Comparison of ENCODE assay signal across 8 cellular contexts in genomic region chr3:32501785-32502088, GRCh38. TPM values are rescaled to one million over a fixed set of nuclear protein-coding genes. Genes with fewer than 3 reads are reported as not detected.
DNase-seq lines count a peak whose midpoint lies in the region; ATAC-seq, FAIRE-seq and TF ChIP-seq lines count a peak whose summit lies in the region.

No MANE protein-coding gene starts in this region.

- TF ChIP-seq CTCF in WTC11 (IDR thresholded peaks at IDR 0.05) (no peak), GM10266 (IDR thresholded peaks at IDR 0.05; ENCODE audit: control insufficient read depth, insufficient read depth, low read depth, missing control alignments) (no peak), D721Med (IDR thresholded peaks at IDR 0.05; ENCODE audit: insufficient read depth, missing control alignments) (no peak)

- peak overlapping the region; percentile 80 to 95 (median 94) for H3K9ac ChIP-seq in subcutaneous abdominal adipose tissue (ENCODE audit: low read length in 5 of 5)

- H3K36me3 ChIP-seq in subcutaneous abdominal adipose tissue (ENCODE audit: control insufficient read depth in 5 of 5, insufficient read depth in 5 of 5, low read length in 5 of 5): no peaks in the 10 kb centered on the region

- H3K9me3 ChIP-seq in subcutaneous abdominal adipose tissue (ENCODE audit: control insufficient read depth in 5 of 5, low read length in 5 of 5): no peaks in the 10 kb centered on the region

- H3K27ac ChIP-seq in subcutaneous abdominal adipose tissue (ENCODE audit: low read depth, low read length): peak overlapping the region; percentile 89

- H3K27ac Mint-ChIP-seq in T-helper 2 cell treated with Interferon-gamma antibody and Interleukin-4, amounts not matched to agents 5 μg/mL and 100 μg/mL, for 36 hours: peak overlapping the region; percentile 92
- H3K27ac Mint-ChIP-seq in WTC11: peak overlapping the region; percentile 97

- H3K4me1 Mint-ChIP-seq in T-helper 2 cell treated with Interferon-gamma antibody and Interleukin-4, amounts not matched to agents 5 μg/mL and 100 μg/mL, for 36 hours (ENCODE audit: low read depth): peaks cover 30% of the 10 kb centered on the region
- peaks cover 32% of the 10 kb centered on the region for H3K4me1 Mint-ChIP-seq in WTC11

- H3K9me3 Mint-ChIP-seq in T-helper 2 cell treated with Interferon-gamma antibody and Interleukin-4, amounts not matched to agents 5 μg/mL and 100 μg/mL, for 36 hours: no peaks in the 10 kb centered on the region
- H3K9me3 Mint-ChIP-seq in WTC11: peaks cover 3% of the 10 kb centered on the region; the same call in 1 of the 2 replicates

- H3K4me1 ChIP-seq in subcutaneous abdominal adipose tissue (ENCODE audit: control insufficient read depth in 5 of 5, insufficient read depth in 5 of 5, low read length in 5 of 5): peaks cover 2 to 16% (median 9%) of the 10 kb centered on the region in 5 donors

- no peak for ATAC-seq in WTC11

- no peak for DNase-seq in T-helper 2 cell treated with Interferon-gamma antibody and Interleukin-4, amounts not matched to agents 5 μg/mL and 100 μg/mL, for 36 hours (ENCODE audit: low spot score)
- DNase-seq in T-helper 2 cell: no peak
- DNase-seq in WTC11 (ENCODE audit: low spot score): no peak
- DNase-seq in NCI-H1048 (lab: John Stamatoyannopoulos, UW): no peak
- no peak for DNase-seq in GM10266 (ENCODE audit: extremely low spot score)
- no peak for DNase-seq in D721Med (ENCODE audit: insufficient read length, low spot score)

- no peaks in the 10 kb centered on the region for H3K27me3 ChIP-seq in subcutaneous abdominal adipose tissue (ENCODE audit: control insufficient read depth in 5 of 5, insufficient read depth in 4 of 5, low read length in 5 of 5)

- H3K27me3 Mint-ChIP-seq in T-helper 2 cell treated with Interferon-gamma antibody and Interleukin-4, amounts not matched to agents 5 μg/mL and 100 μg/mL, for 36 hours (ENCODE audit: low read depth): no peaks in the 10 kb centered on the region
- H3K27me3 Mint-ChIP-seq in WTC11 (ENCODE audit: low read depth): no peaks in the 10 kb centered on the region

- CTCF ChIA-PET in WTC11 (lab: Charles Lee): interaction anchor here (0.7 to 1.4 kb wide), 2 partner anchors 22 to 183 kb away, joined by 3 read pairs; partner anchors contain the start of gene CNOT10

- POLR2A ChIA-PET in WTC11 (lab: Charles Lee): interaction anchor here (0.6 kb wide), 1 partner anchor 14 kb away, joined by 3 read pairs; no protein-coding TSS in a partner anchor

- H3K4me3 Mint-ChIP-seq in T-helper 2 cell treated with Interferon-gamma antibody and Interleukin-4, amounts not matched to agents 5 μg/mL and 100 μg/mL, for 36 hours: peak overlapping the region; percentile 99
- H3K4me3 Mint-ChIP-seq in WTC11: peak overlapping the region; percentile 98

- H3K4me3 ChIP-seq in iPS-11a (ENCODE audit: low read depth, low read length) (peak overlapping the region; percentile 85), subcutaneous abdominal adipose tissue (ENCODE audit: low read depth in 1 of 5, low read length in 5 of 5) (peak overlapping the region; percentile 81 to 98 (median 93))

- peaks cover 14% of the 10 kb centered on the region for H3K36me3 Mint-ChIP-seq in T-helper 2 cell treated with Interferon-gamma antibody and Interleukin-4, amounts not matched to agents 5 μg/mL and 100 μg/mL, for 36 hours (ENCODE audit: low read depth)
- peaks cover 3% of the 10 kb centered on the region for H3K36me3 Mint-ChIP-seq in WTC11

- no peak for FAIRE-seq in D721Med (lab: Jason Lieb, UNC)

TF ChIP-seq in WTC11, 78 proteins besides CTCF, POLR2A, EP300 and RAD21:
- TF ChIP-seq, protein P1, sequence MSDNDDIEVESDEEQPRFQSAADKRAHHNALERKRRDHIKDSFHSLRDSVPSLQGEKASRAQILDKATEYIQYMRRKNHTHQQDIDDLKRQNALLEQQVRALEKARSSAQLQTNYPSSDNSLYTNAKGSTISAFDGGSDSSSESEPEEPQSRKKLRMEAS (CRISPR knock-in tag; IDR thresholded peaks at IDR 0.05): no peak
- no peak for TF ChIP-seq TEAD4 (CRISPR knock-in tag; IDR thresholded peaks at IDR 0.05)
- TF ChIP-seq CREB1 (CRISPR knock-in tag; IDR thresholded peaks at IDR 0.05): no peak
- TF ChIP-seq, protein P2, sequence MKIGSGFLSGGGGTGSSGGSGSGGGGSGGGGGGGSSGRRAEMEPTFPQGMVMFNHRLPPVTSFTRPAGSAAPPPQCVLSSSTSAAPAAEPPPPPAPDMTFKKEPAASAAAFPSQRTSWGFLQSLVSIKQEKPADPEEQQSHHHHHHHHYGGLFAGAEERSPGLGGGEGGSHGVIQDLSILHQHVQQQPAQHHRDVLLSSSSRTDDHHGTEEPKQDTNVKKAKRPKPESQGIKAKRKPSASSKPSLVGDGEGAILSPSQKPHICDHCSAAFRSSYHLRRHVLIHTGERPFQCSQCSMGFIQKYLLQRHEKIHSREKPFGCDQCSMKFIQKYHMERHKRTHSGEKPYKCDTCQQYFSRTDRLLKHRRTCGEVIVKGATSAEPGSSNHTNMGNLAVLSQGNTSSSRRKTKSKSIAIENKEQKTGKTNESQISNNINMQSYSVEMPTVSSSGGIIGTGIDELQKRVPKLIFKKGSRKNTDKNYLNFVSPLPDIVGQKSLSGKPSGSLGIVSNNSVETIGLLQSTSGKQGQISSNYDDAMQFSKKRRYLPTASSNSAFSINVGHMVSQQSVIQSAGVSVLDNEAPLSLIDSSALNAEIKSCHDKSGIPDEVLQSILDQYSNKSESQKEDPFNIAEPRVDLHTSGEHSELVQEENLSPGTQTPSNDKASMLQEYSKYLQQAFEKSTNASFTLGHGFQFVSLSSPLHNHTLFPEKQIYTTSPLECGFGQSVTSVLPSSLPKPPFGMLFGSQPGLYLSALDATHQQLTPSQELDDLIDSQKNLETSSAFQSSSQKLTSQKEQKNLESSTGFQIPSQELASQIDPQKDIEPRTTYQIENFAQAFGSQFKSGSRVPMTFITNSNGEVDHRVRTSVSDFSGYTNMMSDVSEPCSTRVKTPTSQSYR (CRISPR knock-in tag; IDR thresholded peaks at IDR 0.05): no peak
- no peak for TF ChIP-seq CREM (CRISPR knock-in tag; IDR thresholded peaks at IDR 0.05)
- TF ChIP-seq TEAD1 (CRISPR knock-in tag; IDR thresholded peaks at IDR 0.05): no peak
- TF ChIP-seq, protein P3, sequence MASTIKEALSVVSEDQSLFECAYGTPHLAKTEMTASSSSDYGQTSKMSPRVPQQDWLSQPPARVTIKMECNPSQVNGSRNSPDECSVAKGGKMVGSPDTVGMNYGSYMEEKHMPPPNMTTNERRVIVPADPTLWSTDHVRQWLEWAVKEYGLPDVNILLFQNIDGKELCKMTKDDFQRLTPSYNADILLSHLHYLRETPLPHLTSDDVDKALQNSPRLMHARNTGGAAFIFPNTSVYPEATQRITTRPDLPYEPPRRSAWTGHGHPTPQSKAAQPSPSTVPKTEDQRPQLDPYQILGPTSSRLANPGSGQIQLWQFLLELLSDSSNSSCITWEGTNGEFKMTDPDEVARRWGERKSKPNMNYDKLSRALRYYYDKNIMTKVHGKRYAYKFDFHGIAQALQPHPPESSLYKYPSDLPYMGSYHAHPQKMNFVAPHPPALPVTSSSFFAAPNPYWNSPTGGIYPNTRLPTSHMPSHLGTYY (CRISPR knock-in tag; IDR thresholded peaks at IDR 0.05): no peak
- TF ChIP-seq ZNF396 (CRISPR knock-in tag; IDR thresholded peaks at IDR 0.05; ENCODE audit: borderline replicate concordance): no peak
- no peak for TF ChIP-seq ARID4B (CRISPR knock-in tag; IDR thresholded peaks at IDR 0.05; ENCODE audit: borderline replicate concordance)
- no peak for TF ChIP-seq PRRX2 (CRISPR knock-in tag; IDR thresholded peaks at IDR 0.05)
- no peak for TF ChIP-seq RORB (CRISPR knock-in tag; IDR thresholded peaks at IDR 0.05)
- no peak for TF ChIP-seq HMGA2 (CRISPR knock-in tag; IDR thresholded peaks at IDR 0.05)
- TF ChIP-seq, protein P4, sequence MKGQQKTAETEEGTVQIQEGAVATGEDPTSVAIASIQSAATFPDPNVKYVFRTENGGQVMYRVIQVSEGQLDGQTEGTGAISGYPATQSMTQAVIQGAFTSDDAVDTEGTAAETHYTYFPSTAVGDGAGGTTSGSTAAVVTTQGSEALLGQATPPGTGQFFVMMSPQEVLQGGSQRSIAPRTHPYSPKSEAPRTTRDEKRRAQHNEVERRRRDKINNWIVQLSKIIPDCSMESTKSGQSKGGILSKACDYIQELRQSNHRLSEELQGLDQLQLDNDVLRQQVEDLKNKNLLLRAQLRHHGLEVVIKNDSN (CRISPR knock-in tag; IDR thresholded peaks at IDR 0.05): no peak
- TF ChIP-seq ELF4 (CRISPR knock-in tag; IDR thresholded peaks at IDR 0.05; ENCODE audit: low read depth): no peak
- no peak for TF ChIP-seq NR1H2 (CRISPR knock-in tag; IDR thresholded peaks at IDR 0.05)
- TF ChIP-seq SMAD4 (CRISPR knock-in tag; IDR thresholded peaks at IDR 0.05): no peak
- TF ChIP-seq NR2C2 (CRISPR knock-in tag; IDR thresholded peaks at IDR 0.05): no peak

RNA-seq across cellular contexts. Expression of gene CMTM6, which starts 0.9 kb away (rescaled TPM):
- total RNA-seq in WTC11 (2021): 36.0 to 42.3 TPM (median 39.3 TPM) in 3 replicates
